In the genomic region with DNA sequence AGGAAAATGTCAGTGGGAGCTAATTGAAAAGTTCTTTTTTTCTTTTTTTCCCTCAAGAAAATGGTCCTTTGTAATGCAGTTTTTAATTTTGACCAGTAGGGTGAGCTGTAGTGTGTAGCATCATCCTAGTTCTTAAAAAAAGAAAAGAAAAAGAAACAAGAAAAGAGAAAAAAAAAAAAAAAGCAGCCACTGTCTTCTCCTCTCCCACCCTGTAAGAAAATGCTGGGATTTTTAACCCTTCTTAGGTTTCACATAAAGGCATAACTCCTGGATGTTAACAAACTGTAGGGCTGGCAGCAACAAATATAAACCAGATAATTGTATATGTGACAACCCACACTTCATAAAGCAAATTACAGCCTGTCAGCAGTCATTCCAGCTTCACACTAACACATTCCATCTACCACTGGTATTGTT, we compare ENCODE assay signal across 8 cellular contexts.
DNase-seq lines count a peak whose midpoint lies in the region; ATAC-seq and TF ChIP-seq lines count a peak whose summit lies in the region.

No MANE protein-coding gene starts in this region.

- H3K27me3 ChIP-seq in Caco-2 (replicated peaks; ENCODE audit: control insufficient read depth, insufficient read depth, low read length): no peaks in the 10 kb centered on the region; the same call in 1 of the 2 replicates
- peaks cover 34% of the 10 kb centered on the region for H3K27me3 ChIP-seq in HL-60 (ENCODE audit: insufficient read depth, poor library complexity, severe bottlenecking)
- H3K27me3 ChIP-seq in gastroesophageal sphincter: peaks cover 37% of the 10 kb centered on the region
- peaks cover 0 to 34% (median 7%) of the 10 kb centered on the region in 3 donors for H3K27me3 ChIP-seq in stomach

- intact Hi-C loops in Caco-2 (cut with micrococcal nuclease; ENCODE audit: unreplicated experiment): loop anchor here (1.0 kb wide), 2 partner anchors 105 to 266 kb away; no protein-coding TSS in a partner anchor
- intact Hi-C loops in stomach (cut with DNase I; ENCODE audit: low total_unique reads): no loop called here
- intact Hi-C loops in activated T-helper 2 cell treated with anti-CD3 and anti-CD28 coated beads, Interferon-gamma antibody, Interleukin-2, Interleukin-4, amounts not matched to agents 10 μg/mL and 5 μg/mL and 100 μg/mL, durations not matched to agents 14 hours and 24 hours and 36 hours (cut with micrococcal nuclease): loop anchor here (1.0 kb wide), 1 partner anchor 105 kb away; no protein-coding TSS in a partner anchor

- ATAC-seq in gastroesophageal sphincter (no peak), GM18498 (IDR thresholded peaks at IDR 0.05; ENCODE audit: unreplicated experiment) (no peak), GM19455 (IDR thresholded peaks at IDR 0.05; ENCODE audit: unreplicated experiment) (no peak)

- H3K27me3 Mint-ChIP-seq in Caco-2 (ENCODE audit: insufficient read depth, unreplicated experiment): peaks cover 8% of the 10 kb centered on the region
- H3K27me3 Mint-ChIP-seq in activated T-helper 2 cell treated with anti-CD3 and anti-CD28 coated beads, Interferon-gamma antibody, Interleukin-2, Interleukin-4, amounts not matched to agents 10 μg/mL and 5 μg/mL and 100 μg/mL, durations not matched to agents 14 hours and 24 hours and 36 hours (ENCODE audit: low read depth): no peaks in the 10 kb centered on the region

- peak; percentile 90 for TF ChIP-seq CTCF in Caco-2 (IDR thresholded peaks at IDR 0.05; ENCODE audit: insufficient read depth in 1 of 2, low read depth in 1 of 2, low read length in 1 of 2, severe bottlenecking in 1 of 2, unreplicated experiment in 1 of 2)
- peak; percentile 17 for TF ChIP-seq CTCF in HL-60 (IDR thresholded peaks at IDR 0.05; ENCODE audit: insufficient read depth, low read length)
- TF ChIP-seq CTCF in gastroesophageal sphincter (IDR thresholded peaks at IDR 0.05): peak; percentile 61 to 74 (median 64)
- TF ChIP-seq CTCF in stomach (IDR thresholded peaks at IDR 0.05): peak in 5 of 7 experiments; percentile 36 to 71 (median 50)

- TF ChIP-seq POLR2A in gastroesophageal sphincter (IDR thresholded peaks at IDR 0.05) (no peak), stomach (IDR thresholded peaks at IDR 0.05) (no peak)

- H3K4me3 ChIP-seq in Caco-2 (ENCODE audit: low read depth, low read length) (no peak overlapping the region), HL-60 (replicated peaks; ENCODE audit: insufficient read depth, low read length) (no peak overlapping the region), gastroesophageal sphincter (no peak overlapping the region), stomach (no peak overlapping the region)

- H3K36me3 ChIP-seq in Caco-2 (ENCODE audit: control insufficient read depth, insufficient read depth, low read length): no peaks in the 10 kb centered on the region
- no peaks in the 10 kb centered on the region for H3K36me3 ChIP-seq in gastroesophageal sphincter
- H3K36me3 ChIP-seq in stomach: no peaks in the 10 kb centered on the region

- no peak for TF ChIP-seq EP300 in gastroesophageal sphincter (IDR thresholded peaks at IDR 0.05)
- TF ChIP-seq EP300 in stomach (IDR thresholded peaks at IDR 0.05): no peak

- H3K4me1 Mint-ChIP-seq in Caco-2 (ENCODE audit: low read depth, unreplicated experiment): no peaks in the 10 kb centered on the region
- H3K4me1 Mint-ChIP-seq in activated T-helper 2 cell treated with anti-CD3 and anti-CD28 coated beads, Interferon-gamma antibody, Interleukin-2, Interleukin-4, amounts not matched to agents 10 μg/mL and 5 μg/mL and 100 μg/mL, durations not matched to agents 14 hours and 24 hours and 36 hours (ENCODE audit: low read depth): peaks cover 8% of the 10 kb centered on the region

- no peaks in the 10 kb centered on the region for H3K9me3 Mint-ChIP-seq in Caco-2 (ENCODE audit: unreplicated experiment)
- no peaks in the 10 kb centered on the region for H3K9me3 Mint-ChIP-seq in activated T-helper 2 cell treated with anti-CD3 and anti-CD28 coated beads, Interferon-gamma antibody, Interleukin-2, Interleukin-4, amounts not matched to agents 10 μg/mL and 5 μg/mL and 100 μg/mL, durations not matched to agents 14 hours and 24 hours and 36 hours

- H3K27ac Mint-ChIP-seq in Caco-2 (ENCODE audit: unreplicated experiment): no peak overlapping the region
- no peak overlapping the region for H3K27ac Mint-ChIP-seq in activated T-helper 2 cell treated with anti-CD3 and anti-CD28 coated beads, Interferon-gamma antibody, Interleukin-2, Interleukin-4, amounts not matched to agents 10 μg/mL and 5 μg/mL and 100 μg/mL, durations not matched to agents 14 hours and 24 hours and 36 hours

- POLR2A ChIA-PET in Caco-2 (lab: Charles Lee): no interaction called here

- CTCF ChIA-PET in Caco-2 (lab: Charles Lee): interaction anchor here (0.5 to 1.9 kb wide), 31 partner anchors 11 to 530 kb away, joined by 3 to 15 read pairs (median 4); no protein-coding TSS in a partner anchor

- DNase-seq in Caco-2 (peak in 1 of 2 experiments; percentile 56), HL-60 (ENCODE audit: low read depth in 1 of 2, low spot score in 1 of 2) (no peak), SW480 (ENCODE audit: low spot score) (peak; percentile 39), stomach (no peak)
- no peak for DNase-seq in activated T-helper 2 cell treated with anti-CD3 and anti-CD28 coated beads, Interferon-gamma antibody, Interleukin-2, Interleukin-4, amounts not matched to agents 10 μg/mL and 5 μg/mL and 100 μg/mL, durations not matched to agents 14 hours and 24 hours and 36 hours (ENCODE audit: low spot score)

- H3K4me3 Mint-ChIP-seq in Caco-2 (ENCODE audit: unreplicated experiment): no peak overlapping the region
- no peak overlapping the region for H3K4me3 Mint-ChIP-seq in activated T-helper 2 cell treated with anti-CD3 and anti-CD28 coated beads, Interferon-gamma antibody, Interleukin-2, Interleukin-4, amounts not matched to agents 10 μg/mL and 5 μg/mL and 100 μg/mL, durations not matched to agents 14 hours and 24 hours and 36 hours (ENCODE audit: low read depth)

- H3K27ac ChIP-seq in HL-60 (replicated peaks) (no peak overlapping the region), gastroesophageal sphincter (no peak overlapping the region), stomach (no peak overlapping the region)

- no peaks in the 10 kb centered on the region for H3K9me3 ChIP-seq in Caco-2
- H3K9me3 ChIP-seq in gastroesophageal sphincter: no peaks in the 10 kb centered on the region
- H3K9me3 ChIP-seq in stomach: no peaks in the 10 kb centered on the region

- BruUV-seq in Caco-2 (replicated peaks; lab: Mats Ljungman, UMichigan): no TSS peak

- no peaks in the 10 kb centered on the region for H3K36me3 Mint-ChIP-seq in Caco-2 (ENCODE audit: insufficient read depth, unreplicated experiment)
- H3K36me3 Mint-ChIP-seq in activated T-helper 2 cell treated with anti-CD3 and anti-CD28 coated beads, Interferon-gamma antibody, Interleukin-2, Interleukin-4, amounts not matched to agents 10 μg/mL and 5 μg/mL and 100 μg/mL, durations not matched to agents 14 hours and 24 hours and 36 hours (ENCODE audit: low read depth): peaks cover 6% of the 10 kb centered on the region

- H3K4me1 ChIP-seq in Caco-2: no peaks in the 10 kb centered on the region
- no peaks in the 10 kb centered on the region for H3K4me1 ChIP-seq in gastroesophageal sphincter
- peaks cover 0 to 4% (median 0%) of the 10 kb centered on the region in 4 donors for H3K4me1 ChIP-seq in stomach

Comparison
In these comparisons a context has a peak if more than half of its experiments do, and no peak if none do; other contexts are left out.
1. CTCF ChIP-seq: peak in every context shown above with its lines; median percentile 90 in Caco-2; 64 in gastroesophageal sphincter; 50 in stomach; 17 in HL-60.